ENCODE assay signal across 1 cellular context in the genomic region with DNA sequence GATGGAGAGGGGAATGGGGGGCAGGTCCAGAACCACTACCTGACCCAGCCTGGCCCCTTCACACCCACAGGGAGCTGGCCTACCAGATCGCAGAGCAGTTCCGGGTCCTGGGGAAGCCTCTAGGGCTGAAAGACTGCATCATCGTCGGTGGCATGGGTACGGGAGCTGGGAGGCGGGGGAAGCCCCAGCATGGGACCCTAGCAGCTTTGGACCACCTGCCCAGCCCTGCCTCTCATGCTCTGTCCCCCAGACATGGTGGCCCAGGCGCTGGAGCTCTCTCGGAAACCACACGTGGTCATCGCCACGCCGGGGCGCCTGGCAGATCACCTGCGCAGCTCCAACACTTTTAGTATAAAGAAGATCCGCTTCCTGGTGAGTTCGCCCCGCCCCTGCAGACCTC.
TF ChIP-seq lines count a peak whose summit lies in the region.

No MANE protein-coding gene starts in this region.

TF ChIP-seq in H1, 55 proteins besides CTCF, POLR2A, EP300 and RAD21:
- TF ChIP-seq SP4 (IDR thresholded peaks at IDR 0.05; ENCODE audit: low read length) (no peak), BCL11A (IDR thresholded peaks at IDR 0.05; ENCODE audit: low read depth in 2 of 2, low read length in 2 of 2) (no peak), CHD2 (IDR thresholded peaks at IDR 0.05; ENCODE audit: low read length) (no peak), POLR2AphosphoS5 (IDR thresholded peaks at IDR 0.05; ENCODE audit: low read depth, low read length) (0 out of 2 replicates have a peak, but pooled peaks have one; percentile 11), SP2 (IDR thresholded peaks at IDR 0.05; ENCODE audit: low read length) (no peak), GTF2F1 (IDR thresholded peaks at IDR 0.05; ENCODE audit: borderline replicate concordance, low read depth, low read length) (no peak), CBX5 (IDR thresholded peaks at IDR 0.05; ENCODE audit: low read depth, low read length) (no peak)
